Comparison of ENCODE assay signal across 7 cellular contexts in the genomic region with DNA sequence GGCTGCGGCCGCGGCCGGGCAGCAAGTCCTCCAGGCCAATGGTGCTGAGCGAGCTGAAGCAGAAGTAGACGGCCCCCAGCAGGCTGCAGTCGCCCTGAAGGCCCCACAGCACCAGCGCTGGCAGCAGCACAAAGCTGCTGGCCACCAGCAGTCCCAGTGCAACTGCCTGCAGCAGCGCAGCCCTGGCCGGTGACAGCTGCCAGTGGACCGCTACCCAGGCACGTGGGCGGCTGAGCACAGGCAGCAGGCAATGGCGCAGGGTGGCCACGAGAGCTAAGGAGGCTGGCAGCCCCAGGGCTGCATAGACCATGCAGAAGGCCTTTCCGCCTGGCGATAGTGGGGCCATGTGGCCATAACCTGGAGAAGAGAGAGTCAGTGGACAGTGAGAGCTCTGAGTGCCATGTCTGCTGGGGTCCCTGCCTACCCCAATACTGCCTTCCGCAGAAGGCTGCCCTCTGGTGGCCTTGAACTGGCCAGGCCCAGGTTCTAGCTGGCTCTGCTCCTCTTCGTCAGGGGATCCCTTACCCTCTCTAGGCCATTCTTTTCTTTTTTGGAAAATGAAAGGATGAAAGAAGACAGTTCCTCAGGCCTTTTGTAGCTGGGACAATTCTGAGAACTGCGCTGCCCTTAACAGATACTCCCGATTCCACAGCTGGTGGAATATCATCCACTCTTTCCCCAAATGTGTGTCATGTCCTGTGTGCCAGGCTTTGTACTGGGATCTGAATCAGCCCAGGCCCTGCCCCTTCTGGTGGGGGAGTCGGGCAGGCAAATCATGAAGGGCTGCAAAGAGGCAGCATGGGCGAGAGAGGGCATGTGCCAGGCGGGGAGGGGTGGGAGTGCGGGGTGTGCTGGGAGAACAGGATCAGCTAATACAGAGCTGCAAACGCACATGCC. TPM values are rescaled to one million over a fixed set of nuclear protein-coding genes. Genes with fewer than 3 reads are reported as not detected.
DNase-seq lines count a peak whose midpoint lies in the region; ATAC-seq and TF ChIP-seq lines count a peak whose summit lies in the region.

No MANE protein-coding gene starts in this region.

- peaks cover 23 to 48% of the 10 kb centered on the region in 2 donors for H3K4me1 Mint-ChIP-seq in stimulated activated naive B cell treated with anti-CD40 and anti-IgM and Interleukin-4, amounts not matched to agents 10 μg/mL and 1 μg/mL and 100 μg/mL, for 72 hours

- peaks cover 0 to under 1% of the 10 kb centered on the region in 2 donors for H3K4me1 ChIP-seq in ascending aorta

- no peaks in the 10 kb centered on the region for H3K27me3 ChIP-seq in ascending aorta

- H3K4me3 Mint-ChIP-seq in stimulated activated naive B cell treated with anti-CD40 and anti-IgM and Interleukin-4, amounts not matched to agents 10 μg/mL and 1 μg/mL and 100 μg/mL, for 72 hours = no peak overlapping the region

- CTCF ChIA-PET in GM10248 (lab: Yijun Ruan, JAX) = interaction anchor here (0.9 to 24.8 kb wide), 15 partner anchors 8 to 240 kb away, joined by 3 to 351 read pairs (median 6); a partner anchor contains a TSS

- H3K4me3 ChIP-seq in ascending aorta = no peak overlapping the region

- TF ChIP-seq CTCF in GM10248 (IDR thresholded peaks at IDR 0.05; ENCODE audit: control extremely low read depth, extremely low read depth, low read depth, missing control alignments) (peak; percentile 76), ascending aorta (IDR thresholded peaks at IDR 0.05) (peak; percentile 51 to 74 (median 71))

- DNase-seq in GM10248 (ENCODE audit: extremely low spot score) (peak; percentile 70), NCI-H526 treated with DMSO at 0.1 percent for 48 hours (lab: John Stamatoyannopoulos, UW) (peak; percentile 16), ascending aorta (ENCODE audit: low spot score in 2 of 2) (no peak), iPS-NIHi11 (ENCODE audit: low spot score) (peak; percentile 83), SKM-1 treated with dmso at 0.1 percent for 144 hours (lab: John Stamatoyannopoulos, UW; ENCODE audit: unreplicated experiment) (no peak)
- DNase-seq in stimulated activated naive B cell treated with anti-CD40 and anti-IgM and Interleukin-4, amounts not matched to agents 10 μg/mL and 1 μg/mL and 100 μg/mL, for 72 hours = no peak

- H3K27ac Mint-ChIP-seq in stimulated activated naive B cell treated with anti-CD40 and anti-IgM and Interleukin-4, amounts not matched to agents 10 μg/mL and 1 μg/mL and 100 μg/mL, for 72 hours = peak overlapping the region; percentile 51

- POLR2A ChIA-PET in GM10248 (lab: Yijun Ruan, JAX) = no interaction called here

- H3K9me3 ChIP-seq in ascending aorta = no peaks in the 10 kb centered on the region

- intact Hi-C loops in ascending aorta (cut with DNase I) = loop anchor here (1.0 kb wide), 2 partner anchors 19 to 53 kb away; no protein-coding TSS in a partner anchor

- peaks cover 42 to 61% of the 10 kb centered on the region in 2 donors for H3K36me3 Mint-ChIP-seq in stimulated activated naive B cell treated with anti-CD40 and anti-IgM and Interleukin-4, amounts not matched to agents 10 μg/mL and 1 μg/mL and 100 μg/mL, for 72 hours

- no peaks in the 10 kb centered on the region for H3K9me3 Mint-ChIP-seq in stimulated activated naive B cell treated with anti-CD40 and anti-IgM and Interleukin-4, amounts not matched to agents 10 μg/mL and 1 μg/mL and 100 μg/mL, for 72 hours

- H3K36me3 ChIP-seq in ascending aorta = peaks cover 55% of the 10 kb centered on the region in 2 donors

- ATAC-seq in stimulated activated naive B cell treated with anti-CD40 and anti-IgM and Interleukin-4, amounts not matched to agents 10 μg/mL and 1 μg/mL and 100 μg/mL, for 72 hours (replicated peaks) = peak; percentile 28 to 61
- no peak for ATAC-seq in HG02759 (IDR thresholded peaks at IDR 0.05; ENCODE audit: unreplicated experiment)

- no peak overlapping the region for H3K27ac ChIP-seq in ascending aorta

- no peaks in the 10 kb centered on the region for H3K27me3 Mint-ChIP-seq in stimulated activated naive B cell treated with anti-CD40 and anti-IgM and Interleukin-4, amounts not matched to agents 10 μg/mL and 1 μg/mL and 100 μg/mL, for 72 hours

RNA-seq across cellular contexts. Expression of a gene that starts 1.8 kb away (rescaled TPM):
- total RNA-seq in ascending aorta = not detected

RNA-seq across cellular contexts. Expression of a gene that starts 17.9 kb away (rescaled TPM):
- total RNA-seq in ascending aorta = 418 TPM

RNA-seq across cellular contexts. Expression of a gene that starts 20.3 kb away (rescaled TPM):
- 121 TPM for total RNA-seq in ascending aorta

RNA-seq across cellular contexts. Expression of a gene that starts 21.4 kb away (rescaled TPM):
- total RNA-seq in ascending aorta = 104 TPM

RNA-seq across cellular contexts. Expression of a gene that starts 21.8 kb away (rescaled TPM):
- total RNA-seq in ascending aorta = 181 TPM

Comparison
In these comparisons a context has a peak if more than half of its experiments do, and no peak if none do; other contexts are left out.
1. DNase-seq: peak in GM10248 (single experiment), NCI-H526 treated with DMSO at 0.1 percent for 48 hours (single experiment) and iPS-NIHi11 (single experiment); none in ascending aorta (0 of 2), stimulated activated naive B cell treated with anti-CD40 and anti-IgM and Interleukin-4, amounts not matched to agents 10 μg/mL and 1 μg/mL and 100 μg/mL, for 72 hours (single experiment) and SKM-1 treated with dmso at 0.1 percent for 144 hours (single experiment).